10 cellular contexts compared by ENCODE assay signal in the genomic region with DNA sequence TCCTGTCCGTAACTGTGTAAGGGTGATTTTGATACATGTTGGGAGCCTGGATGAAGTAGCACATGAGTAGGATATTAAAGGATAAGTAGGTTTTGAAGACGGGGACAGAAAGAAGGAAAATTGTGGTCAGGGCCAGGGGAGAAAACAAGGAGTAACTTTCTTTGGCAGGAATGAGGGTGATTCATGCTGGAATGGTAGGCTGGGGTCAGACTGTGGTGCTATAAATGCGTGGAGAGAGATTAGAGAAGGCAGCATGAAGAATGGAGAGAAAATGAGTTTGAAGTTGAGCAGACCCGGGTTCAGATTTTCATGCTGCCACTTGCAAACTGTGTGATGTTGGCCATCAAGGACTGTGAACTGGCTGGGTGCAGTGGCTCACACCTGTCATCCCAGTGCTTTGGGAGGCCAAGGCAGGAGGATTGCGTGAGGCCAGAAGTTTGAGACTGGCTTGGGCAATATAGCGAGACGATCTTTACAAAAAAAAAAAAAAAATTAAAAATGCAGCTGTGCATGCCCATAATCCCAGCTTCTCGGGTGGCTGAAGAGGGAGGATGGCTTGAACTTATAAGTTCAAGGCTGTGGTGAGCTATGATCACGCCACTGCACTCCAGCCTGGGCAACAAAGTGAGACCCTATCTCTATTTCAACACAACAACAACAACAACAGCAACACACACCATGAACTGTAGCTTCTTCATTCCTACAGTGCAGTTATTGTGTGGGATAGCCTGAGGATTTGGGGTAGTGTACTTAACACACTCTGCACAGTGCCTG. TPM values are rescaled to one million over a fixed set of nuclear protein-coding genes. Genes with fewer than 3 reads are reported as not detected.
DNase-seq lines count a peak whose midpoint lies in the region; ATAC-seq and TF ChIP-seq lines count a peak whose summit lies in the region.
"Had no signal": no experiment of that assay in that cellular context is flagged by ENCODE, and none has a peak within 500 bp of the region (broad histone marks: within the 10 kb centered on the region; RNA-seq: fewer than 3 reads in every experiment).

No MANE protein-coding gene starts in this region.

- H3K4me3 ChIP-seq in lower lobe of right lung = no peak overlapping the region
- no peak overlapping the region for H3K4me3 ChIP-seq in stomach smooth muscle (ENCODE audit: low read length in 2 of 2)
- H3K4me3 ChIP-seq in Karpas-422 (ENCODE audit: low read length) = no peak overlapping the region

- no peaks in the 10 kb centered on the region for H3K9me3 Mint-ChIP-seq in chondrocyte (ENCODE audit: low read depth)
- H3K9me3 Mint-ChIP-seq in activated naive CD4-positive, alpha-beta T cell treated with anti-CD3 and anti-CD28 coated beads for 36 hours = no peaks in the 10 kb centered on the region

- no peak overlapping the region for H3K4me2 ChIP-seq in Karpas-422 (ENCODE audit: low read depth, low read length, poor library complexity, severe bottlenecking)

- CTCF ChIA-PET in activated naive CD4-positive, alpha-beta T cell treated with anti-CD3 and anti-CD28 coated beads for 36 hours (lab: Charles Lee) = interaction anchor here (1.7 kb wide), 1 partner anchor 99 kb away, joined by 3 read pairs; no protein-coding TSS in a partner anchor

- H3K27ac Mint-ChIP-seq in chondrocyte (ENCODE audit: unreplicated experiment) = peak overlapping the region; percentile 82
- H3K27ac Mint-ChIP-seq in activated naive CD4-positive, alpha-beta T cell treated with anti-CD3 and anti-CD28 coated beads for 36 hours = no peak overlapping the region

- H3K4me1 ChIP-seq in lower lobe of right lung (peaks cover 100% of the 10 kb centered on the region), stomach smooth muscle (ENCODE audit: control insufficient read depth, insufficient read depth, low read length) (peaks cover 83% of the 10 kb centered on the region), Karpas-422 (ENCODE audit: low read length) (no peaks in the 10 kb centered on the region; the same call in 1 of the 2 replicates)

- H3K9me3 ChIP-seq in lower lobe of right lung (no peaks in the 10 kb centered on the region), stomach smooth muscle (ENCODE audit: control insufficient read depth in 2 of 2, low read length in 2 of 2) (no peaks in the 10 kb centered on the region), Karpas-422 (ENCODE audit: low read length) (no peaks in the 10 kb centered on the region)

- H3K79me2 ChIP-seq in Karpas-422 (ENCODE audit: low read length) = no peaks in the 10 kb centered on the region

- H4K20me1 ChIP-seq in Karpas-422 (ENCODE audit: insufficient read depth, low read depth, low read length) = no peaks in the 10 kb centered on the region

- no peaks in the 10 kb centered on the region for H3K9me2 ChIP-seq in Karpas-422 (replicated peaks; ENCODE audit: insufficient read depth, low read length)

- TF ChIP-seq CTCF in chondrocyte (IDR thresholded peaks at IDR 0.05) = no peak
- no peak for TF ChIP-seq CTCF in lower lobe of right lung (IDR thresholded peaks at IDR 0.05)

- no peak overlapping the region for H2AFZ ChIP-seq in Karpas-422 (ENCODE audit: low read length)

- intact Hi-C loops in lower lobe of right lung (cut with DNase I) = no loop called here
- intact Hi-C loops in activated naive CD4-positive, alpha-beta T cell treated with anti-CD3 and anti-CD28 coated beads for 36 hours (cut with micrococcal nuclease) = loop anchor here (2.0 kb wide), 1 partner anchor 49 kb away; no protein-coding TSS in a partner anchor

- DNase-seq in M059J (ENCODE audit: low read depth) (peak; percentile 48), chondrocyte (ENCODE audit: low spot score) (no peak), lower lobe of right lung (no peak), Karpas-422 (no peak), activated gamma-delta T cell treated with Interleukin-2 at 50 U/mL for 16 hours (no peak), NK-92 (lab: John Stamatoyannopoulos, UW; ENCODE audit: unreplicated experiment) (no peak)
- no peak for DNase-seq in activated naive CD4-positive, alpha-beta T cell treated with anti-CD3 and anti-CD28 coated beads for 36 hours
- DNase-seq: activated CD8-positive, alpha-beta memory T cell treated with anti-CD3 and anti-CD28 coated beads for 24 hours; NCI-H510A treated with DMSO at 0.1 percent for 48 hours had no signal

- peak overlapping the region; percentile 7 for H3K4me3 Mint-ChIP-seq in chondrocyte (ENCODE audit: unreplicated experiment)
- H3K4me3 Mint-ChIP-seq in activated naive CD4-positive, alpha-beta T cell treated with anti-CD3 and anti-CD28 coated beads for 36 hours = no peak overlapping the region

- peak overlapping the region; percentile 44 for H3K27ac ChIP-seq in lower lobe of right lung
- H3K27ac ChIP-seq in stomach smooth muscle (ENCODE audit: low read length) = peak overlapping the region; percentile 19
- no peak overlapping the region for H3K27ac ChIP-seq in Karpas-422 (ENCODE audit: low read length)

- no peak for ATAC-seq in lower lobe of right lung

- H3K36me3 Mint-ChIP-seq in chondrocyte (ENCODE audit: low read depth) = peaks cover 17% of the 10 kb centered on the region
- H3K36me3 Mint-ChIP-seq in activated naive CD4-positive, alpha-beta T cell treated with anti-CD3 and anti-CD28 coated beads for 36 hours (ENCODE audit: low read depth) = peaks cover under 1% of the 10 kb centered on the region

- peak overlapping the region; percentile 13 to 36 for H3K9ac ChIP-seq in stomach smooth muscle (ENCODE audit: low read length in 2 of 2)
- H3K9ac ChIP-seq in Karpas-422 (ENCODE audit: low read length) = no peak overlapping the region

- H3K4me1 Mint-ChIP-seq in chondrocyte (ENCODE audit: low read depth) = peaks cover 74% of the 10 kb centered on the region
- peaks cover 48% of the 10 kb centered on the region for H3K4me1 Mint-ChIP-seq in activated naive CD4-positive, alpha-beta T cell treated with anti-CD3 and anti-CD28 coated beads for 36 hours (ENCODE audit: low read depth)

- peaks cover 6% of the 10 kb centered on the region for H3K27me3 Mint-ChIP-seq in chondrocyte (ENCODE audit: low read depth)
- peaks cover 6% of the 10 kb centered on the region for H3K27me3 Mint-ChIP-seq in activated naive CD4-positive, alpha-beta T cell treated with anti-CD3 and anti-CD28 coated beads for 36 hours (ENCODE audit: low read depth)

- H3K27me3 ChIP-seq in lower lobe of right lung (ENCODE audit: low read depth) (no peaks in the 10 kb centered on the region), stomach smooth muscle (ENCODE audit: control insufficient read depth in 1 of 2, insufficient read depth in 2 of 2, low read length in 2 of 2) (no peaks in the 10 kb centered on the region), Karpas-422 (ENCODE audit: low read length) (no peaks in the 10 kb centered on the region)

- H3K36me3 ChIP-seq in lower lobe of right lung (peaks cover 66% of the 10 kb centered on the region), stomach smooth muscle (ENCODE audit: control insufficient read depth in 2 of 2, insufficient read depth in 2 of 2, low read length in 2 of 2) (peaks cover 5 to 28% of the 10 kb centered on the region in 2 donors), Karpas-422 (ENCODE audit: insufficient read depth, low read length) (no peaks in the 10 kb centered on the region)

RNA-seq across cellular contexts. Expression of a gene that starts 22.3 kb away (rescaled TPM):
- total RNA-seq in M059J (2014; rRNA removed; shearing (Covaris generic)) = not detected in 2 replicates
- total RNA-seq in chondrocyte (18.5 to 22.0 TPM (median 21.9 TPM) in 3 replicates), lower lobe of right lung (171 TPM)
- total RNA-seq in Karpas-422 (2014; rRNA removed; shearing (Covaris generic); ENCODE audit: low replicate concordance) = not detected in 2 replicates
- 1 to 10 TPM; 1.5 to 2.3 TPM for total RNA-seq in activated naive CD4-positive, alpha-beta T cell treated with anti-CD3 and anti-CD28 coated beads for 36 hours
